14 cellular contexts compared by ENCODE assay signal in the genomic region with DNA sequence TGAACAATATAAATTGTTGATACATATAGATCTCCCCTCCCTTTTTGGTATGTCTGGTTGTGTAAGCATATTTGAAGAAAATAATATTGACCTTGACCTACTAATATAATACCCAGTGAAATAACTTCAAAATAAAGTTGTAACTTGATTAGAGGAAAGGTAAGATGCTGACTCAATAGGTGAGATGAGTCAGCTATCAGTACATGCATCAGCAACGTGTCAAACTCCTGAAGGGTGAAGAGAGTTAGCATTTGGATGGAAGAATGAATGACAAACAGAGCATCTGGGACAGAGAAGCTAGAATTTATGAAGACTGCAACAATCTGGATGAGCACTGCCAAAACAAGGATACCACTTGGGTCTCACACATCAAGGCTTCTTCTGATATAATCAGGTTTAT.
DNase-seq lines count a peak whose midpoint lies in the region; ATAC-seq, FAIRE-seq and TF ChIP-seq lines count a peak whose summit lies in the region.
"Had no signal": no experiment of that assay in that cellular context is flagged by ENCODE, and none has a peak within 500 bp of the region (broad histone marks: within the 10 kb centered on the region; RNA-seq: fewer than 3 reads in every experiment).

No MANE protein-coding gene starts in this region.

- H2AFZ ChIP-seq in SK-N-SH (ENCODE audit: low read depth) (no peak overlapping the region), HepG2 (ENCODE audit: low read length) (no peak overlapping the region)

- H3K9me3 Mint-ChIP-seq in T-helper 2 cell treated with Interferon-gamma antibody and Interleukin-4, amounts not matched to agents 5 μg/mL and 100 μg/mL, for 36 hours, result no peaks in the 10 kb centered on the region
- H3K9me3 Mint-ChIP-seq: CD8-positive, alpha-beta T cell; immature natural killer cell had no signal

- no peaks in the 10 kb centered on the region for H3K9me2 ChIP-seq in SK-N-SH

- no peak for TF ChIP-seq CTCF in SK-N-SH (IDR thresholded peaks at IDR 0.05)
- no peak for TF ChIP-seq CTCF in HepG2 (CRISPR knock-in tag; IDR thresholded peaks at IDR 0.05)

- peaks cover 0 to 2% of the 10 kb centered on the region in 2 experiments for H3K36me3 ChIP-seq in SK-N-SH (replicated peaks in 1 of 2; ENCODE audit: control insufficient read depth in 1 of 2, insufficient read depth in 2 of 2, low read length in 1 of 2)
- H3K36me3 ChIP-seq in HepG2 (replicated peaks in 1 of 2; ENCODE audit: control insufficient read depth in 1 of 2, insufficient read depth in 2 of 2, low read length in 2 of 2), result no peaks in the 10 kb centered on the region
- H3K36me3 ChIP-seq: thoracic aorta had no signal

- no peak for TF ChIP-seq EP300 in SK-N-SH (IDR thresholded peaks at IDR 0.05; ENCODE audit: borderline replicate concordance in 1 of 2, low read depth in 1 of 2, low read length in 1 of 2)
- no peak; a peak in 1 of 4 replicates for TF ChIP-seq EP300 in HepG2 (IDR thresholded peaks at IDR 0.05; ENCODE audit: low read depth in 2 of 2, low read length in 2 of 2)
- TF ChIP-seq EP300 in HepG2 (CRISPR knock-in tag; IDR thresholded peaks at IDR 0.05; ENCODE audit: borderline replicate concordance), result no peak

- H3K4me3 Mint-ChIP-seq in T-helper 2 cell treated with Interferon-gamma antibody and Interleukin-4, amounts not matched to agents 5 μg/mL and 100 μg/mL, for 36 hours, result peak overlapping the region; percentile 13
- H3K4me3 Mint-ChIP-seq: CD8-positive, alpha-beta T cell had no signal

- no peak for ATAC-seq in SK-N-SH treated with all-trans-retinoic acid at 6 μM for 48 hours
- ATAC-seq in HG02610 (IDR thresholded peaks at IDR 0.05; ENCODE audit: unreplicated experiment), result peak; percentile 48
- no peak for ATAC-seq in HepG2
- ATAC-seq in GM18519 (IDR thresholded peaks at IDR 0.05; ENCODE audit: low FRiP score, unreplicated experiment), result no peak
- ATAC-seq: CD8-positive, alpha-beta T cell had no signal

- H3K4me3 ChIP-seq in SK-N-SH (ENCODE audit: low read depth in 2 of 2, low read length in 1 of 2) (no peak overlapping the region), HepG2 (replicated peaks in 1 of 3; ENCODE audit: insufficient read depth in 1 of 3, low read depth in 2 of 3, low read length in 3 of 3) (no peak overlapping the region)
- H3K4me3 ChIP-seq: thoracic aorta had no signal

- H4K20me1 ChIP-seq in SK-N-SH (ENCODE audit: insufficient read depth) (peaks cover 73% of the 10 kb centered on the region), HepG2 (ENCODE audit: insufficient read depth, low read length) (no peaks in the 10 kb centered on the region)

- BruUV-seq in HepG2 (replicated peaks; lab: Mats Ljungman, UMichigan), result no TSS peak

- CTCF ChIA-PET in SK-N-SH (lab: Yijun Ruan, JAX), result interaction anchor here (1.5 to 1.7 kb wide), 2 partner anchors 25 to 79 kb away, joined by 4 read pairs; no protein-coding TSS in a partner anchor
- CTCF ChIA-PET in HepG2 (lab: Yijun Ruan, JAX; ENCODE audit: low intra/inter-chr PET ratio, low total read pairs), result no interaction called here

- H3K27ac Mint-ChIP-seq in T-helper 2 cell treated with Interferon-gamma antibody and Interleukin-4, amounts not matched to agents 5 μg/mL and 100 μg/mL, for 36 hours, result no peak overlapping the region
- H3K27ac Mint-ChIP-seq: CD8-positive, alpha-beta T cell had no signal

- peaks cover 10% of the 10 kb centered on the region for H3F3A ChIP-seq in SK-N-SH (replicated peaks; ENCODE audit: insufficient read depth)

- POLR2A ChIA-PET in SK-N-SH (lab: Yijun Ruan, JAX), result no interaction called here
- POLR2A ChIA-PET in HepG2 (lab: Yijun Ruan, JAX), result interaction anchor here (0.7 kb wide), 1 partner anchor 75 kb away, joined by 3 read pairs; no protein-coding TSS in a partner anchor

- H3K4me1 ChIP-seq in SK-N-SH (ENCODE audit: control insufficient read depth in 1 of 2, insufficient read depth in 2 of 2, low read depth in 1 of 2, low read length in 1 of 2) (peaks cover 11 to 22% of the 10 kb centered on the region in 2 experiments; a peak in 3 of 4 replicates), HepG2 (ENCODE audit: insufficient read depth, low read length) (peaks cover 75% of the 10 kb centered on the region)

- no peak for FAIRE-seq in HepG2 (lab: Jason Lieb, UNC)

- DNase-seq in SK-N-SH (no peak), HepG2 (ENCODE audit: low spot score) (no peak), amniotic stem cell (lab: John Stamatoyannopoulos, UW) (no peak), NCI-H526 (lab: John Stamatoyannopoulos, UW) (no peak)
- DNase-seq in T-helper 2 cell treated with Interferon-gamma antibody and Interleukin-4, amounts not matched to agents 5 μg/mL and 100 μg/mL, for 36 hours (ENCODE audit: low spot score), result peak; percentile 16
- DNase-seq: CD8-positive, alpha-beta T cell; immature natural killer cell; Kasumi-1; NCI-H2081; stimulated activated CD4-positive, alpha-beta T cell treated with anti-CD3 and anti-CD28 coated beads, Interleukin-12 subunit alpha, Interleukin-12 subunit beta, amount 100 ng/mL, for 4 hours had no signal

- peaks cover 35% of the 10 kb centered on the region for H3K4me1 Mint-ChIP-seq in T-helper 2 cell treated with Interferon-gamma antibody and Interleukin-4, amounts not matched to agents 5 μg/mL and 100 μg/mL, for 36 hours (ENCODE audit: low read depth)

- H3K27ac ChIP-seq in SK-N-SH (ENCODE audit: low read depth in 2 of 2, low read length in 1 of 2), result no peak overlapping the region
- no peak overlapping the region for H3K27ac ChIP-seq in HepG2 (ENCODE audit: extremely low read length, insufficient read depth, low read length)
- H3K27ac ChIP-seq: thoracic aorta had no signal

- TF ChIP-seq RAD21 in SK-N-SH (IDR thresholded peaks at IDR 0.05; ENCODE audit: low read length) (no peak), HepG2 (CRISPR knock-in tag; IDR thresholded peaks at IDR 0.05) (no peak)

- H3K79me2 ChIP-seq in SK-N-SH (ENCODE audit: insufficient read depth), result peaks cover 99% of the 10 kb centered on the region
- H3K79me2 ChIP-seq in HepG2 (ENCODE audit: insufficient read depth, low read length), result peaks cover 66% of the 10 kb centered on the region

- H3K4me2 ChIP-seq in SK-N-SH (no peak overlapping the region), HepG2 (ENCODE audit: low read depth, low read length) (no peak overlapping the region)

- no peak overlapping the region for H3K9ac ChIP-seq in SK-N-SH
- H3K9ac ChIP-seq in HepG2 (ENCODE audit: insufficient read depth, low read depth, low read length), result no peak overlapping the region

- H3K9me3 ChIP-seq in SK-N-SH (no peaks in the 10 kb centered on the region), HepG2 (ENCODE audit: low read length) (no peaks in the 10 kb centered on the region)
- H3K9me3 ChIP-seq: thoracic aorta had no signal

- intact Hi-C loops in HepG2 (cut with micrococcal nuclease; ENCODE audit: unreplicated experiment), result no loop called here

- TF ChIP-seq POLR2A in HepG2 (IDR thresholded peaks at IDR 0.05; ENCODE audit: insufficient read depth in 1 of 2, low read depth in 2 of 2, low read length in 2 of 2), result no peak

- in situ Hi-C loops in HepG2 (cut with HindIII; ENCODE audit: extremely low pct_ligation_motif_present, low pct_unique_long_range_greater_than_20kb), result no loop called here

- no peaks in the 10 kb centered on the region for H3K27me3 Mint-ChIP-seq in T-helper 2 cell treated with Interferon-gamma antibody and Interleukin-4, amounts not matched to agents 5 μg/mL and 100 μg/mL, for 36 hours (ENCODE audit: low read depth)

- WGBS in SK-N-SH (ENCODE audit: low lambda C conversion rate), result 28% methylated on average over 1 of the region's 1 CpG
- 38% methylated on average over 1 of the region's 1 CpG for WGBS in HepG2 (ENCODE audit: low lambda C conversion rate)

- H3K27me3 ChIP-seq in SK-N-SH (ENCODE audit: insufficient read depth), result no peaks in the 10 kb centered on the region
- H3K27me3 ChIP-seq in HepG2 (ENCODE audit: control insufficient read depth in 1 of 2, insufficient read depth in 2 of 2, low read length in 2 of 2), result no peaks in the 10 kb centered on the region

- no peaks in the 10 kb centered on the region for H3K36me3 Mint-ChIP-seq in T-helper 2 cell treated with Interferon-gamma antibody and Interleukin-4, amounts not matched to agents 5 μg/mL and 100 μg/mL, for 36 hours (ENCODE audit: low read depth)

TF ChIP-seq in SK-N-SH, 30 proteins besides CTCF, POLR2A, EP300 and RAD21 (continues in another document):
- TF ChIP-seq, protein P1, sequence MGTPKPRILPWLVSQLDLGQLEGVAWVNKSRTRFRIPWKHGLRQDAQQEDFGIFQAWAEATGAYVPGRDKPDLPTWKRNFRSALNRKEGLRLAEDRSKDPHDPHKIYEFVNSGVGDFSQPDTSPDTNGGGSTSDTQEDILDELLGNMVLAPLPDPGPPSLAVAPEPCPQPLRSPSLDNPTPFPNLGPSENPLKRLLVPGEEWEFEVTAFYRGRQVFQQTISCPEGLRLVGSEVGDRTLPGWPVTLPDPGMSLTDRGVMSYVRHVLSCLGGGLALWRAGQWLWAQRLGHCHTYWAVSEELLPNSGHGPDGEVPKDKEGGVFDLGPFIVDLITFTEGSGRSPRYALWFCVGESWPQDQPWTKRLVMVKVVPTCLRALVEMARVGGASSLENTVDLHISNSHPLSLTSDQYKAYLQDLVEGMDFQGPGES (IDR thresholded peaks at IDR 0.05; ENCODE audit: low read depth, low read length), result no peak
- TF ChIP-seq TCF12 (IDR thresholded peaks at IDR 0.05), result peak; percentile 12; the same call in 1 of the 2 replicates

TF ChIP-seq in SK-N-SH treated with all-trans-retinoic acid at 6 μM for 48 hours, 23 proteins besides CTCF, POLR2A, EP300 and RAD21 (continues in another document):
- no peak for TF ChIP-seq SNAI2 (CRISPR knock-in tag; IDR thresholded peaks at IDR 0.05)
- TF ChIP-seq ZNF70 (CRISPR knock-in tag; IDR thresholded peaks at IDR 0.05), result no peak
- TF ChIP-seq TCF4 (CRISPR knock-in tag; IDR thresholded peaks at IDR 0.05; ENCODE audit: borderline replicate concordance), result no peak

TF ChIP-seq in HepG2, 621 proteins besides CTCF, POLR2A, EP300 and RAD21 (continues in another document):
- TF ChIP-seq MTF2 (CRISPR knock-in tag; IDR thresholded peaks at IDR 0.05; ENCODE audit: borderline replicate concordance), result no peak
- TF ChIP-seq, protein P2, sequence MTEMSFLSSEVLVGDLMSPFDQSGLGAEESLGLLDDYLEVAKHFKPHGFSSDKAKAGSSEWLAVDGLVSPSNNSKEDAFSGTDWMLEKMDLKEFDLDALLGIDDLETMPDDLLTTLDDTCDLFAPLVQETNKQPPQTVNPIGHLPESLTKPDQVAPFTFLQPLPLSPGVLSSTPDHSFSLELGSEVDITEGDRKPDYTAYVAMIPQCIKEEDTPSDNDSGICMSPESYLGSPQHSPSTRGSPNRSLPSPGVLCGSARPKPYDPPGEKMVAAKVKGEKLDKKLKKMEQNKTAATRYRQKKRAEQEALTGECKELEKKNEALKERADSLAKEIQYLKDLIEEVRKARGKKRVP (CRISPR knock-in tag; IDR thresholded peaks at IDR 0.05), result peak in 1 of 2 experiments; percentile 45; a peak in 1 of 4 replicates
- TF ChIP-seq MAFK (conservative IDR thresholded peaks at IDR 0.05 in 1 of 2, IDR thresholded peaks at IDR 0.05 in 1 of 2; ENCODE audit: low read length in 2 of 2), result peak; percentile 37 to 44; a peak in 3 of 4 replicates
- TF ChIP-seq PPARG (CRISPR knock-in tag; conservative IDR thresholded peaks at IDR 0.05), result 0 out of 2 replicates have a peak, but pooled peaks have one; percentile 34
